ENCODE assay signal across 11 cellular contexts in the genomic region with DNA sequence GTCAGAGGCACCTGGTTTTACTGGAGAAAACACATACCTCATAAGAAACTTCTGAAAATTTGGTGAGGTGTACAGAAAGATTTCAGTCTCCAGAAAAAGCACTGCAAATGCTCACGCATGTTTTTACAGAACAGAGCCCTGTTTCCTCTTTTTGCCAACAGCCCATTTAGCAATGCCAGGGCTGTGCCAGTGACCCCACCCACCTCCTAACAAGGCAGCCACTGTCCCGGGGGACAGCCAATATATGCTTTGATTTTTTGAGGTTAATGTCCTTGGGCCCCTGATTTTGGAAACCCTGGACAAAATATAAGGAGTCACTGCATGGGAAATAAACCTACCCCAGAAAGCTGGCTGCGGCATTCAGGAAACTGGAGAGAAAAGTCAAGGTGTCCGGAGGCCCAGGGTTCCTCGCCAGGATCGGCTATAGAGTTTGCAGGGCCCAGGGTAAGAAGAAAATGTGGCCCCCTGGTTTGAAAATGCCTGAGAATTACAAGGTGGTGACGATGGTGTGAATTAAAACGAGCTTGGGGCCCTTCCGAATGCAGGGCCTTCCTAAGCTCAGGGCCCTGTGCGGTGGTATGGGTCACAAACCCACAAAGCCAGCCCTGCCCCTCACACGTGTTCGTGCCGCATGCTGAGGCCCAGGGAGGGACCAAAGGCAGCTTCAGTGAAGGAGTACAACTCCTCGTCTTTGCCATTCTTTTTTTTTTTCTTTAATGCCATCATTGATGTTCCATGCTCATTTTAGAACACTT.
DNase-seq lines count a peak whose midpoint lies in the region; ATAC-seq and TF ChIP-seq lines count a peak whose summit lies in the region.
"Had no signal": no experiment of that assay in that cellular context is flagged by ENCODE, and none has a peak within 500 bp of the region (broad histone marks: within the 10 kb centered on the region; RNA-seq: fewer than 3 reads in every experiment).

No MANE protein-coding gene starts in this region.

- no peak for TF ChIP-seq CTCF in gastroesophageal sphincter (IDR thresholded peaks at IDR 0.05)
- no peak for TF ChIP-seq CTCF in GM13976 (IDR thresholded peaks at IDR 0.05; ENCODE audit: borderline replicate concordance, control extremely low read depth, extremely low read depth, insufficient read depth, missing control alignments)

- no peaks in the 10 kb centered on the region for H3K27me3 ChIP-seq in gastroesophageal sphincter

- H3K9me3 ChIP-seq in gastroesophageal sphincter, result no peaks in the 10 kb centered on the region

- TF ChIP-seq EP300 in gastroesophageal sphincter (IDR thresholded peaks at IDR 0.05), result no peak

- in situ Hi-C loops in GM13976 (cut with MboI; ENCODE audit: low sequenced_read_pairs, unreplicated experiment), result no loop called here

- H3K36me3 ChIP-seq in gastroesophageal sphincter, result no peaks in the 10 kb centered on the region

- no peak for TF ChIP-seq POLR2A in gastroesophageal sphincter (IDR thresholded peaks at IDR 0.05)

- DNase-seq in AG08395 (ENCODE audit: low spot score) (peak; percentile 64), NOMO-1 treated with DMSO at 0.1 percent for 48 hours (lab: John Stamatoyannopoulos, UW; ENCODE audit: unreplicated experiment) (peak; percentile 86), pons (ENCODE audit: low spot score) (peak; percentile 66), HPDE6-E6E7 (ENCODE audit: extremely low spot score) (no peak), GM13976 (ENCODE audit: low spot score) (no peak), NCI-H1092 (lab: John Stamatoyannopoulos, UW) (no peak), H4 (ENCODE audit: low spot score) (no peak)
- DNase-seq: CD8-positive, alpha-beta T cell; effector memory CD8-positive, alpha-beta T cell; GOT3 had no signal

- peak overlapping the region; percentile 36 to 100 (median 98) for H3K27ac ChIP-seq in gastroesophageal sphincter

- peak overlapping the region in 1 of 2 donors; percentile 87 for H3K4me3 ChIP-seq in gastroesophageal sphincter

- 43 to 56% methylated on average over 13 to 14 of the region's 14 CpGs for WGBS in gastroesophageal sphincter (ENCODE audit: low coverage in 1 of 2), 2 donors

- peaks cover 7 to 95% (median 65%) of the 10 kb centered on the region in 3 donors for H3K4me1 ChIP-seq in gastroesophageal sphincter

- peak; percentile 26 for ATAC-seq in gastroesophageal sphincter
- ATAC-seq: CD8-positive, alpha-beta T cell; effector memory CD8-positive, alpha-beta T cell had no signal

Comparison
In these comparisons a context has a peak if more than half of its experiments do, and no peak if none do; other contexts are left out.
1. DNase-seq: peak in AG08395 (single experiment), NOMO-1 treated with DMSO at 0.1 percent for 48 hours (single experiment) and pons (single experiment); none in HPDE6-E6E7 (single experiment), GM13976 (single experiment), NCI-H1092 (single experiment) and H4 (single experiment).